13 cellular contexts compared by ENCODE assay signal in the genomic region with DNA sequence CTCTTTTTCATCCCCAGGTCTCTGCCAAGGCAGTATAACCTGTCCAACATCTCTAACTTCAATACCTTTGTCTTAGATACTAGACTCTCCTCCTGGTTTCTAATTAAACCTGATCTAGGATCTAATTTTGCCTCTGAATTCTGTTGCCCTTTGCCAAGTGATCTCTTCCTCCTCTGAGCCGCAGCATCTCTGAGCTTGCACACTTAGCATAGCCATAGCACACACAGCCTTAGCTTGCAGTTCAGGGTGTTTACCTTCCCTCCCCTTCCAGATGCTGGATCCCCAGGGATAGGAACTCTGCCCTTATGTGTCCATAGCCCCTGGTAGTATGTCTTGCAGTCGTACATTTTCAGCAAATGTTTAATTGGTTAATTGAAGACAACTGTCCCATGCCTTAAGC. TPM values are rescaled to one million over a fixed set of nuclear protein-coding genes. Genes with fewer than 3 reads are reported as not detected.
DNase-seq lines count a peak whose midpoint lies in the region; ATAC-seq and TF ChIP-seq lines count a peak whose summit lies in the region.
"Had no signal": no experiment of that assay in that cellular context is flagged by ENCODE, and none has a peak within 500 bp of the region (broad histone marks: within the 10 kb centered on the region; RNA-seq: fewer than 3 reads in every experiment).

No MANE protein-coding gene starts in this region.

- WGBS in testis, 2 donors: 47 to 50% methylated on average over 2 of the region's 2 CpGs

- H3K9me3 ChIP-seq in mucosa of descending colon: no peaks in the 10 kb centered on the region
- H3K9me3 ChIP-seq in testis: no peaks in the 10 kb centered on the region
- H3K9me3 ChIP-seq: HAP-1, tibial nerve had no signal

- no peak overlapping the region for H3K27ac ChIP-seq in testis
- H3K27ac ChIP-seq: tibial nerve had no signal

- H3K36me3 ChIP-seq in mucosa of descending colon (ENCODE audit: low read depth) (no peaks in the 10 kb centered on the region), testis (ENCODE audit: low read depth, missing control alignments) (no peaks in the 10 kb centered on the region)
- H3K36me3 ChIP-seq: HAP-1, tibial nerve had no signal

- DNase-seq in mucosa of descending colon (no peak), NCI-H2107 treated with DMSO at 0.1 percent for 48 hours (lab: John Stamatoyannopoulos, UW; ENCODE audit: unreplicated experiment) (no peak), testis (no peak), HCEC 1CT (no peak)
- DNase-seq in activated effector memory CD4-positive, alpha-beta T cell treated with Interleukin-2 at 50 U/mL for 16 hours: no peak
- DNase-seq: KG1 had no signal

- ATAC-seq in GM18867 (IDR thresholded peaks at IDR 0.05; ENCODE audit: unreplicated experiment) (peak; percentile 24), GM21423 (IDR thresholded peaks at IDR 0.05; ENCODE audit: unreplicated experiment) (peak; percentile 29), HG03378 (IDR thresholded peaks at IDR 0.05; ENCODE audit: unreplicated experiment) (peak; percentile 19), mucosa of descending colon (peak; percentile 8)

- no peak for TF ChIP-seq CTCF in mucosa of descending colon (IDR thresholded peaks at IDR 0.05)
- TF ChIP-seq CTCF in testis (IDR thresholded peaks at IDR 0.05): no peak

- intact Hi-C loops in mucosa of descending colon (cut with DNase I, micrococcal nuclease) (no loop called here), testis (cut with DNase I; ENCODE audit: low total_unique reads) (no loop called here)

- H3K4me1 ChIP-seq in mucosa of descending colon (ENCODE audit: low read depth): no peaks in the 10 kb centered on the region
- no peaks in the 10 kb centered on the region for H3K4me1 ChIP-seq in testis
- H3K4me1 ChIP-seq: HAP-1 had no signal

- H3K27me3 ChIP-seq in testis: no peaks in the 10 kb centered on the region
- H3K27me3 ChIP-seq: tibial nerve had no signal

- H3K4me3 ChIP-seq in mucosa of descending colon (no peak overlapping the region), testis (no peak overlapping the region)
- H3K4me3 ChIP-seq: HAP-1, tibial nerve had no signal

- TF ChIP-seq POLR2A in testis (IDR thresholded peaks at IDR 0.05): no peak

RNA-seq across cellular contexts. Expression of gene SELL, which starts 30.3 kb away (rescaled TPM):
- total RNA-seq in mucosa of descending colon (1 to 10 TPM in 1 of 3 donors, under 1 TPM in 2; 0.78 to 2.5 (median 0.92) TPM), testis (1 to 10 TPM in 1 of 2 donors, under 1 TPM in 1; 0.87 to 3.2 TPM)
- polyA plus RNA-seq in testis (ENCODE audit: insufficient read depth, low read depth, low replicate concordance): 4.0 TPM
- total RNA-seq: myocyte had no signal

RNA-seq across cellular contexts. Expression of gene SELP, which starts 51.2 kb away (rescaled TPM):
- total RNA-seq in mucosa of descending colon (1 to 10 TPM; 1.9 to 4.2 (median 2.4) TPM), testis (1 to 10 TPM; 1.7 to 3.1 TPM)
- 6.4 TPM for polyA plus RNA-seq in testis (ENCODE audit: insufficient read depth, low read depth, low replicate concordance)
- total RNA-seq: myocyte had no signal

RNA-seq across cellular contexts. Expression of gene SELE, which starts 52.8 kb away (rescaled TPM):
- total RNA-seq in mucosa of descending colon (under 1 TPM; 0.35 to 0.67 (median 0.63) TPM), testis (1 to 10 TPM in 1 of 2 donors, under 1 TPM in 1; 0.47 to 1.7 TPM)
- 1.2 TPM for polyA plus RNA-seq in testis (ENCODE audit: insufficient read depth, low read depth, low replicate concordance)
- total RNA-seq: myocyte; T-helper 2 cell treated with Interferon-gamma antibody and Interleukin-4, amounts not matched to agents 100 ng/mL and 5 ng/mL, for 36 hours had no signal
